In the genomic region with DNA sequence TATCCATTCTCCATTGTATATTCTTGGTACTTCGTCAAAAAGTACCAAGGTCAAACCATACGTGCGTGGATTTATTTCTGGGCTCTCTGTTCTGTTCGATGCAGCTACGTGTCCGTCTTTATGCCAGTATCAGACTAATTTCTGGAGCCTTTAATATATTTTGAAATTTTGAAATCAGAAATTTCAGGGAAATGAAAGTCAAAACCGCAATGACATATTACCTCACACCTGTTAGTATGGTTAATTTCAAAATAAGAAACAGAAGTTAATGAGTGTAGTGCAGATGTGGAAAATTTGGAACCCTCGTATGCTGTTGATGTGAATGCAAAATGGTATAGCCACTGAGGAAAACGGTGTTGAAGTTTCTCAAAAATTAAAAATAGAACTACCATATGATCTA, we compare ENCODE assay signal across 24 cellular contexts.
"Had no signal": no experiment of that assay in that cellular context is flagged by ENCODE, and none has a peak within 500 bp of the region (broad histone marks: within the 10 kb centered on the region; RNA-seq: fewer than 3 reads in every experiment).

No MANE protein-coding gene starts in this region.

- H3K27me3 Mint-ChIP-seq: activated CD8-positive, alpha-beta T cell treated with anti-CD3 and anti-CD28 coated beads for 36 hours; activated T-helper 17 cell treated with anti-CD3 and anti-CD28 coated beads, Interleukin-2, amount 50 U/mL, for 72 hours; stimulated activated naive CD8-positive, alpha-beta T cell treated with anti-CD3 and anti-CD28 coated beads, Interleukin-15, amount 100 ng/mL, for 72 hours had no signal

- H3K27ac Mint-ChIP-seq: activated CD8-positive, alpha-beta T cell treated with anti-CD3 and anti-CD28 coated beads for 36 hours; activated naive CD8-positive, alpha-beta T cell treated with anti-CD3 and anti-CD28 coated beads, Interleukin-2, amount 10 ng/mL, durations not matched to agents 7 days and 5 days; activated T-helper 17 cell treated with anti-CD3 and anti-CD28 coated beads, Interleukin-2, amount 50 U/mL, for 72 hours; dendritic cell treated with granulocyte-macrophage colony-stimulating factor and Interleukin-4, amounts not matched to agents 40 ng/mL and 50 ng/mL, for 4 days; immature natural killer cell; progenitor cell of endocrine pancreas; stimulated activated naive CD8-positive, alpha-beta T cell treated with anti-CD3 and anti-CD28 coated beads, Interleukin-15, amount 100 ng/mL, for 72 hours; WTC11 had no signal

- ATAC-seq: activated CD8-positive, alpha-beta T cell treated with anti-CD3 and anti-CD28 coated beads for 36 hours; activated T-helper 17 cell treated with anti-CD3 and anti-CD28 coated beads, Interleukin-2, amount 50 U/mL, for 72 hours; esophagus mucosa; gastroesophageal sphincter; stimulated activated naive CD8-positive, alpha-beta T cell treated with anti-CD3 and anti-CD28 coated beads, Interleukin-15, amount 100 ng/mL, for 72 hours; WTC11 had no signal

- H3K36me3 Mint-ChIP-seq: activated naive CD8-positive, alpha-beta T cell treated with anti-CD3 and anti-CD28 coated beads, Interleukin-2, amount 10 ng/mL, durations not matched to agents 7 days and 5 days; immature natural killer cell; WTC11 had no signal

- DNase-seq: activated CD4-positive, alpha-beta T cell treated with anti-CD3 and anti-CD28 coated beads for 48 hours; activated CD8-positive, alpha-beta T cell treated with anti-CD3 and anti-CD28 coated beads for 36 hours; activated naive CD4-positive, alpha-beta T cell treated with Interleukin-2 at 50 U/mL for 16 hours; activated naive CD8-positive, alpha-beta T cell treated with anti-CD3 and anti-CD28 coated beads, Interleukin-2, amount 10 ng/mL, durations not matched to agents 7 days and 5 days; activated T-cell treated with anti-CD3 and anti-CD28 coated beads, Interleukin-2, amount 50 U/mL, for 1 hour; amygdala; effector CD8-positive, alpha-beta T cell; immature natural killer cell; kidney glomerular epithelial cell; left ventricle myocardium inferior; mammary epithelial cell; stimulated activated CD4-positive, alpha-beta T cell treated with anti-CD3 and anti-CD28 coated beads, Interleukin-2, amount 100 ng/mL, for 24 hours; stimulated activated naive CD8-positive, alpha-beta T cell treated with anti-CD3 and anti-CD28 coated beads, Interleukin-15, amount 100 ng/mL, for 72 hours; transverse colon; uterus had no signal

- H3K9me3 Mint-ChIP-seq: activated CD8-positive, alpha-beta T cell treated with anti-CD3 and anti-CD28 coated beads for 36 hours; activated T-helper 17 cell treated with anti-CD3 and anti-CD28 coated beads, Interleukin-2, amount 50 U/mL, for 72 hours; dendritic cell treated with granulocyte-macrophage colony-stimulating factor and Interleukin-4, amounts not matched to agents 40 ng/mL and 50 ng/mL, for 4 days; WTC11 had no signal

- H3K4me3 Mint-ChIP-seq: activated CD8-positive, alpha-beta T cell treated with anti-CD3 and anti-CD28 coated beads for 36 hours; activated naive CD8-positive, alpha-beta T cell treated with anti-CD3 and anti-CD28 coated beads, Interleukin-2, amount 10 ng/mL, durations not matched to agents 7 days and 5 days; activated T-helper 17 cell treated with anti-CD3 and anti-CD28 coated beads, Interleukin-2, amount 50 U/mL, for 72 hours; dendritic cell treated with granulocyte-macrophage colony-stimulating factor and Interleukin-4, amounts not matched to agents 40 ng/mL and 50 ng/mL, for 4 days; immature natural killer cell; stimulated activated naive CD8-positive, alpha-beta T cell treated with anti-CD3 and anti-CD28 coated beads, Interleukin-15, amount 100 ng/mL, for 72 hours; WTC11 had no signal

- H3K4me3 ChIP-seq: cardiac muscle cell, gastroesophageal sphincter, left ventricle myocardium inferior, right atrium auricular region, suprapubic skin, transverse colon, uterus had no signal

- H3K36me3 ChIP-seq: cardiac muscle cell, gastroesophageal sphincter, left ventricle myocardium inferior, right atrium auricular region, suprapubic skin, transverse colon, uterus had no signal

- H3K9me3 ChIP-seq: gastroesophageal sphincter, left ventricle myocardium inferior, right atrium auricular region, suprapubic skin, transverse colon, uterus had no signal

- H3K27me3 ChIP-seq: cardiac muscle cell, gastroesophageal sphincter, right atrium auricular region, suprapubic skin, transverse colon, uterus had no signal

- H3K27ac ChIP-seq: cardiac muscle cell, gastroesophageal sphincter, left ventricle myocardium inferior, right atrium auricular region, suprapubic skin, transverse colon, uterus had no signal
